In genomic region chr3:51670711-51671089, GRCh38 we compare ENCODE assay signal across 8 cellular contexts. TPM values are rescaled to one million over a fixed set of nuclear protein-coding genes. Genes with fewer than 3 reads are reported as not detected.
DNase-seq lines count a peak whose midpoint lies in the region; ATAC-seq lines count a peak whose summit lies in the region.

No MANE protein-coding gene starts in this region.

- H3K23ac ChIP-seq in neuronal stem cell (ENCODE audit: low read depth, low read length, poor library complexity): peak overlapping the region; percentile 71

- H3K4me1 ChIP-seq in HUES64 (ENCODE audit: insufficient read depth, low read length) (peaks cover 15% of the 10 kb centered on the region), neuronal stem cell (ENCODE audit: control insufficient read depth in 2 of 2, insufficient read depth in 1 of 2, low read depth in 1 of 2, low read length in 2 of 2) (peaks cover 6 to 22% of the 10 kb centered on the region in 2 donors)

- H3K9me3 ChIP-seq in HUES64 (ENCODE audit: insufficient read depth, low read depth, low read length) (no peaks in the 10 kb centered on the region), neuronal stem cell (replicated peaks in 1 of 2; ENCODE audit: control insufficient read depth in 2 of 2, insufficient read depth in 1 of 2, low read depth in 1 of 2, low read length in 2 of 2) (no peaks in the 10 kb centered on the region)

- WGBS in HUES64: 30% methylated on average over 14 of the region's 14 CpGs
- no CpG with 5 or more reads among the region's 14 CpGs for WGBS in neuronal stem cell (ENCODE audit: extremely low coverage in 2 of 2, insufficient read length in 2 of 2, insufficient replicate concordance in 1 of 2), 2 donors

- H4K91ac ChIP-seq in neuronal stem cell (ENCODE audit: low read depth, low read length, poor library complexity): no peak overlapping the region

- ATAC-seq in activated CD8-positive, alpha-beta memory T cell treated with anti-CD3 and anti-CD28 coated beads, Interleukin-2, amount 10 ng/mL, durations not matched to agents 7 days and 5 days: no peak

- peak overlapping the region; percentile 89 for H3K4me3 Mint-ChIP-seq in activated CD8-positive, alpha-beta memory T cell treated with anti-CD3 and anti-CD28 coated beads, Interleukin-2, amount 10 ng/mL, durations not matched to agents 7 days and 5 days

- H2AK5ac ChIP-seq in neuronal stem cell (ENCODE audit: low read depth, low read length): no peak overlapping the region

- peak overlapping the region; percentile 77 for H3K27ac Mint-ChIP-seq in activated CD8-positive, alpha-beta memory T cell treated with anti-CD3 and anti-CD28 coated beads, Interleukin-2, amount 10 ng/mL, durations not matched to agents 7 days and 5 days

- H3K9me3 Mint-ChIP-seq in activated CD8-positive, alpha-beta memory T cell treated with anti-CD3 and anti-CD28 coated beads, Interleukin-2, amount 10 ng/mL, durations not matched to agents 7 days and 5 days (ENCODE audit: low read depth): no peaks in the 10 kb centered on the region

- no peak overlapping the region for H2BK12ac ChIP-seq in neuronal stem cell (ENCODE audit: low read length)

- H3K4me1 Mint-ChIP-seq in activated CD8-positive, alpha-beta memory T cell treated with anti-CD3 and anti-CD28 coated beads, Interleukin-2, amount 10 ng/mL, durations not matched to agents 7 days and 5 days: peaks cover 57% of the 10 kb centered on the region

- no peak overlapping the region for H3K4ac ChIP-seq in neuronal stem cell (ENCODE audit: low read length)

- peaks cover 6% of the 10 kb centered on the region for H3K36me3 Mint-ChIP-seq in activated CD8-positive, alpha-beta memory T cell treated with anti-CD3 and anti-CD28 coated beads, Interleukin-2, amount 10 ng/mL, durations not matched to agents 7 days and 5 days

- no peak for DNase-seq in activated CD8-positive, alpha-beta memory T cell treated with anti-CD3 and anti-CD28 coated beads, Interleukin-2, amount 10 ng/mL, durations not matched to agents 7 days and 5 days
- DNase-seq in activated CD8-positive, alpha-beta memory T cell treated with anti-CD3 and anti-CD28 coated beads, Interleukin-2, amount 50 U/mL, for 4 hours: no peak
- no peak for DNase-seq in neuronal stem cell (ENCODE audit: low spot score)
- no peak for DNase-seq in mucosa of gallbladder (ENCODE audit: low spot score)
- DNase-seq in NAMALWA (ENCODE audit: low spot score): no peak
- DNase-seq in NCI-H446 treated with DMSO at 0.1 percent for 48 hours (lab: John Stamatoyannopoulos, UW): no peak

- H3K79me1 ChIP-seq in neuronal stem cell (ENCODE audit: low read depth, low read length): peaks cover 7% of the 10 kb centered on the region

- peak overlapping the region; percentile 94 for H2AFZ ChIP-seq in neuronal stem cell (ENCODE audit: low read length)

- H2BK15ac ChIP-seq in neuronal stem cell (ENCODE audit: low read length): no peak overlapping the region

- H3K27ac ChIP-seq in HUES64 (ENCODE audit: low read depth, low read length) (no peak overlapping the region), cingulate gyrus (ENCODE audit: low read depth, low read length) (peak overlapping the region; percentile 72), neuronal stem cell (replicated peaks; ENCODE audit: low read length) (no peak overlapping the region)

- H3K18ac ChIP-seq in neuronal stem cell (ENCODE audit: low read length): peak overlapping the region; percentile 58

- peaks cover 15% of the 10 kb centered on the region; the same call in 1 of the 2 replicates for H3K27me3 ChIP-seq in HUES64 (ENCODE audit: insufficient read depth, low read length)
- H3K27me3 ChIP-seq in neuronal stem cell (ENCODE audit: control insufficient read depth in 3 of 3, insufficient read depth in 3 of 3, low read depth in 1 of 3, low read length in 3 of 3): peaks cover 0 to 26% (median 0%) of the 10 kb centered on the region in 3 experiments

- H3K14ac ChIP-seq in neuronal stem cell (ENCODE audit: low read length): no peak overlapping the region

- CTCF ChIA-PET in activated CD8-positive, alpha-beta memory T cell treated with anti-CD3 and anti-CD28 coated beads, Interleukin-2, amount 10 ng/mL, durations not matched to agents 7 days and 5 days (lab: Charles Lee): interaction anchor here (1.0 to 14.1 kb wide), 13 partner anchors 9 to 281 kb away, joined by 3 to 269 read pairs (median 17); partner anchors contain the start of genes DCAF1, RAD54L2 and RBM15B

- H3K27me3 Mint-ChIP-seq in activated CD8-positive, alpha-beta memory T cell treated with anti-CD3 and anti-CD28 coated beads, Interleukin-2, amount 10 ng/mL, durations not matched to agents 7 days and 5 days: no peaks in the 10 kb centered on the region

- H3K9ac ChIP-seq in HUES64 (ENCODE audit: low read depth, low read length) (peak overlapping the region; percentile 75), neuronal stem cell (ENCODE audit: low read depth, low read length, poor library complexity) (peak overlapping the region; percentile 82)

- H3K4me3 ChIP-seq in HUES64 (ENCODE audit: low read length) (peak overlapping the region; percentile 76), neuronal stem cell (ENCODE audit: low read length in 2 of 2) (peak overlapping the region; percentile 76 to 88)

- H3K36me3 ChIP-seq in HUES64 (ENCODE audit: insufficient read depth, low read length): no peaks in the 10 kb centered on the region
- peaks cover 0 to 18% of the 10 kb centered on the region in 2 donors for H3K36me3 ChIP-seq in neuronal stem cell (replicated peaks in 1 of 2; ENCODE audit: control insufficient read depth in 2 of 2, insufficient read depth in 2 of 2, low read length in 2 of 2)

- H2BK5ac ChIP-seq in neuronal stem cell (ENCODE audit: low read length): no peak overlapping the region

- H3K4me2 ChIP-seq in neuronal stem cell (ENCODE audit: insufficient read depth, low read length, poor library complexity, severe bottlenecking): peak overlapping the region; percentile 92

- H2BK120ac ChIP-seq in neuronal stem cell (ENCODE audit: low read depth, low read length): no peak overlapping the region

- no peak overlapping the region for H4K8ac ChIP-seq in neuronal stem cell (ENCODE audit: low read depth, low read length)

RNA-seq across cellular contexts. Expression of gene TEX264, which starts 0.4 kb away (rescaled TPM):
- total RNA-seq in activated CD8-positive, alpha-beta memory T cell treated with anti-CD3 and anti-CD28 coated beads, Interleukin-2, amount 10 ng/mL, durations not matched to agents 7 days and 5 days: 10 to 100 TPM; 58.8 to 66.5 TPM
- 6.6 TPM for polyA plus RNA-seq in HUES64 (2013, experiment 1 of 2)
- 8.2 TPM for polyA plus RNA-seq in HUES64 (2013, experiment 2 of 2)
- 4.3 TPM for polyA plus RNA-seq in neuronal stem cell (2013, experiment 1 of 2)
- 4.1 TPM for polyA plus RNA-seq in neuronal stem cell (2013, experiment 2 of 2)
- 86.0 TPM for total RNA-seq in mucosa of gallbladder

RNA-seq across cellular contexts. Expression of gene GRM2, which starts 36.2 kb away (rescaled TPM):
- under 1 TPM; 0.52 to 0.55 TPM for total RNA-seq in activated CD8-positive, alpha-beta memory T cell treated with anti-CD3 and anti-CD28 coated beads, Interleukin-2, amount 10 ng/mL, durations not matched to agents 7 days and 5 days
- 2.5 TPM for polyA plus RNA-seq in HUES64 (2013, experiment 1 of 2)
- 3.0 TPM for polyA plus RNA-seq in HUES64 (2013, experiment 2 of 2)
- polyA plus RNA-seq in neuronal stem cell (2013, experiment 1 of 2): 4.7 TPM
- 4.3 TPM for polyA plus RNA-seq in neuronal stem cell (2013, experiment 2 of 2)
- total RNA-seq in mucosa of gallbladder: 0.29 TPM
